1 cellular context compared by ENCODE assay signal in genomic region chr14:64410084-64410774, GRCh38.
TF ChIP-seq lines count a peak whose summit lies in the region.

No MANE protein-coding gene starts in this region.

TF ChIP-seq in SK-N-SH treated with all-trans-retinoic acid at 6 μM for 48 hours, 23 proteins besides CTCF, POLR2A, EP300 and RAD21 (continued from another document):
- TF ChIP-seq POU6F1 (CRISPR knock-in tag; IDR thresholded peaks at IDR 0.05; ENCODE audit: borderline replicate concordance, low read depth) (no peak), CSRNP3 (CRISPR knock-in tag; IDR thresholded peaks at IDR 0.05) (no peak), BACH2 (CRISPR knock-in tag; IDR thresholded peaks at IDR 0.05; ENCODE audit: borderline replicate concordance) (no peak), ZFP30 (CRISPR knock-in tag; IDR thresholded peaks at IDR 0.05) (no peak), GLIS3 (CRISPR knock-in tag; IDR thresholded peaks at IDR 0.05) (no peak), ZFP3 (CRISPR knock-in tag; IDR thresholded peaks at IDR 0.05) (no peak), TOX (CRISPR knock-in tag; IDR thresholded peaks at IDR 0.05; ENCODE audit: borderline replicate concordance) (no peak), ZC3H10 (CRISPR knock-in tag; IDR thresholded peaks at IDR 0.05) (no peak)
